8 cellular contexts compared by ENCODE assay signal in the genomic region with DNA sequence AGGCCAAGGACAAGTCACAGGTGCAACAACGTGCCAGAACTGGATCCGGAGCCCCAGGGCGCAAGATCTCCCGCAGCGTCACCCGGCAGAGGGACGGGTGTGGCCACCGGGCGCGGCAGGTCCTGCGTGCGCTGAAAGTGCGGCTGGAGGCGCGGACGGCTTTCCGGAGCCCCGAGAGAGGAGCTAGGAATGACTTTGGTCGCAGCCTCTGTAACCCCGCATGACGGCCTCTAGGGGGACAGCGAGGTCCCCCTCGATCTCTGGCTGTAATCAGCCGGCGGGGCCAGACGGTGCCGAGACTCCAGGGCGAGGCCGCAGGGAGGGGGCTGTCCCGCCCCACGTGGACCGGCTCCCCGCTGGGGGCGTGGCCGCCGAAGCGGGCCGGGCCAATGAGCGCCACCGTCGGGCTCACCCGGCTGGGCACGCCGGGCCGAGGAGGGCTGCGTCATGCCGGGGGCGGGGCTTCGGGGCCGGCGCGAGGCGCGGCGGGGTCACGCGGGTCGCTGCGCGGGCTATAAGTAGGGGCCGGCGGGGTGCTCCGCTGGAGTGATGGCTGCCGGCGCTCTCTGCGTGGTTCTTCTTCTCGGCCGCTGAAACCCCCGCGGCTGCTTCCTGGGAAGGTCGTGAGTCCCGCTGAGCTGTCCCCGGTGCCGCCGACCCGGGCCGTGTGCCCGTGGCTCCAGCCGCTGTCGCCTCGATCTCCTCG.
DNase-seq lines count a peak whose midpoint lies in the region; ATAC-seq and TF ChIP-seq lines count a peak whose summit lies in the region.

A gene with protein sequence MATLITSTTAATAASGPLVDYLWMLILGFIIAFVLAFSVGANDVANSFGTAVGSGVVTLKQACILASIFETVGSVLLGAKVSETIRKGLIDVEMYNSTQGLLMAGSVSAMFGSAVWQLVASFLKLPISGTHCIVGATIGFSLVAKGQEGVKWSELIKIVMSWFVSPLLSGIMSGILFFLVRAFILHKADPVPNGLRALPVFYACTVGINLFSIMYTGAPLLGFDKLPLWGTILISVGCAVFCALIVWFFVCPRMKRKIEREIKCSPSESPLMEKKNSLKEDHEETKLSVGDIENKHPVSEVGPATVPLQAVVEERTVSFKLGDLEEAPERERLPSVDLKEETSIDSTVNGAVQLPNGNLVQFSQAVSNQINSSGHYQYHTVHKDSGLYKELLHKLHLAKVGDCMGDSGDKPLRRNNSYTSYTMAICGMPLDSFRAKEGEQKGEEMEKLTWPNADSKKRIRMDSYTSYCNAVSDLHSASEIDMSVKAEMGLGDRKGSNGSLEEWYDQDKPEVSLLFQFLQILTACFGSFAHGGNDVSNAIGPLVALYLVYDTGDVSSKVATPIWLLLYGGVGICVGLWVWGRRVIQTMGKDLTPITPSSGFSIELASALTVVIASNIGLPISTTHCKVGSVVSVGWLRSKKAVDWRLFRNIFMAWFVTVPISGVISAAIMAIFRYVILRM (plus strand): TSS at position 544 of the 706 bp plus-strand sequence. CDS start 890 bp downstream, outside the sequence.

- peak within 1 kb of the TSS; percentile 88 for H3K4me3 Mint-ChIP-seq in central memory CD8-positive, alpha-beta T cell

- H3K4me3 ChIP-seq in AG09309 (ENCODE audit: control insufficient read depth, low read depth, low read length) = peak within 1 kb of the TSS; percentile 79

- peaks cover 54% of the 10 kb centered on the region for H3K36me3 Mint-ChIP-seq in central memory CD8-positive, alpha-beta T cell (ENCODE audit: insufficient read depth)

- H3K27ac Mint-ChIP-seq in central memory CD8-positive, alpha-beta T cell (ENCODE audit: low read depth) = peak within 1 kb of the TSS; percentile 79

- H3K4me1 Mint-ChIP-seq in central memory CD8-positive, alpha-beta T cell = peaks cover 72% of the 10 kb centered on the region

- DNase-seq in AG09309 (ENCODE audit: low read depth) (peak; percentile 52), NCI-H345 treated with DMSO at 0.1 percent for 48 hours (lab: John Stamatoyannopoulos, UW; ENCODE audit: unreplicated experiment) (peak; percentile 85), islet precursor cell (peak; percentile 97)
- DNase-seq in activated CD4-positive, CD25-positive, alpha-beta regulatory T cell treated with anti-CD3 and anti-CD28 coated beads, Interleukin-2, amount 50 U/mL, for 16 hours (ENCODE audit: low read depth, low spot score) = peak; percentile 93
- DNase-seq in central memory CD8-positive, alpha-beta T cell (ENCODE audit: low spot score in 2 of 2) = peak; percentile 98
- peak; percentile 98 to 99 for DNase-seq in stimulated activated CD4-positive, alpha-beta T cell treated with anti-CD3 and anti-CD28 coated beads, Interleukin-15, amount 100 ng/mL, for 1 hour (ENCODE audit: low read depth in 1 of 2, low spot score in 1 of 2)

- H3K27me3 Mint-ChIP-seq in central memory CD8-positive, alpha-beta T cell = no peaks in the 10 kb centered on the region

- ATAC-seq in GM18909 (IDR thresholded peaks at IDR 0.05; ENCODE audit: poor library complexity, unreplicated experiment) (peak; percentile 94), HG03175 (IDR thresholded peaks at IDR 0.05; ENCODE audit: unreplicated experiment) (peak; percentile 93)
- ATAC-seq in central memory CD8-positive, alpha-beta T cell (replicated peaks; ENCODE audit: extremely low read depth, poor library complexity, severe bottlenecking) = peak; percentile 89

- peak; percentile 18 for TF ChIP-seq CTCF in AG09309 (IDR thresholded peaks at IDR 0.05; ENCODE audit: control insufficient read depth, insufficient read depth, low read depth, low read length, missing control alignments)

- no peaks in the 10 kb centered on the region for H3K9me3 Mint-ChIP-seq in central memory CD8-positive, alpha-beta T cell

Comparison
In these comparisons a context has a peak if more than half of its experiments do, and no peak if none do; other contexts are left out.
1. Peak in every context shown above with its lines: DNase-seq, ATAC-seq and H3K4me3 ChIP-seq.